In the genomic region with DNA sequence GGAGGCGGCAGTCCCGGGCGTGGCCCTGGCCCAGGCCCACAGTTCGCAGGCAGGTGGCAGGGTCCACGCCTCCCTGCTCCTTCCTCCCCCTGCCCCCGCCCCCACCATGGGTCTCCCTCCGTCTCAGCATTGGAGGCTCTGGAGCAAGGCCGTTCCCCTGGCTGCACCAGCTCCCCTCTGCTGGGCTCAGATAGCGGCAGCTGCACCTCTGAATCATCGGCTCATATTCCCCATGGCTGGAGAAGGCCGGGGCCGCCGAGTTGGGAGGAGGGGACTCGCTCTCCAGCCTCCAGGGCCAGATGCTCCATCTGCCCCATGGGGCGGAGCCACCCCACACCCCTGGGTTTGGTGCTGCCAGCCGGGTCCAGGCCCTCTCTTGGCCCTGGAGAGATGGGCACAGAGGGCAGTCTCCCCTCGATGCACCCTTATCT, we compare ENCODE assay signal across 16 cellular contexts.
DNase-seq lines count a peak whose midpoint lies in the region; ATAC-seq and TF ChIP-seq lines count a peak whose summit lies in the region.
"Had no signal": no experiment of that assay in that cellular context is flagged by ENCODE, and none has a peak within 500 bp of the region (broad histone marks: within the 10 kb centered on the region; RNA-seq: fewer than 3 reads in every experiment).

No MANE protein-coding gene starts in this region.

- no peaks in the 10 kb centered on the region for H3K9me3 ChIP-seq in Panc1 (ENCODE audit: control insufficient read depth, insufficient read depth, low read depth, low read length)
- no peaks in the 10 kb centered on the region for H3K9me3 ChIP-seq in mucosa of descending colon
- no peaks in the 10 kb centered on the region for H3K9me3 ChIP-seq in vagina
- H3K9me3 ChIP-seq: Caco-2 had no signal

- H3K27me3 Mint-ChIP-seq in activated naive CD8-positive, alpha-beta T cell treated with anti-CD3 and anti-CD28 coated beads, Interleukin-2, amount 50 U/mL, for 24 hours: no peaks in the 10 kb centered on the region
- H3K27me3 Mint-ChIP-seq: brain had no signal

- TF ChIP-seq POLR2A in NB4 (IDR thresholded peaks at IDR 0.05; ENCODE audit: extremely low read depth, insufficient read length) (no peak), vagina (IDR thresholded peaks at IDR 0.05) (no peak)

- H3K27ac Mint-ChIP-seq in activated naive CD8-positive, alpha-beta T cell treated with anti-CD3 and anti-CD28 coated beads, Interleukin-2, amount 50 U/mL, for 24 hours: no peak overlapping the region
- H3K27ac Mint-ChIP-seq: nephron progenitor cell; T-helper 2 cell treated with Interferon-gamma antibody and Interleukin-4, amounts not matched to agents 5 μg/mL and 100 μg/mL, for 36 hours had no signal

- H3K27ac ChIP-seq in Panc1 (ENCODE audit: low read length) (no peak overlapping the region), vagina (no peak overlapping the region)

- H3K4me3 ChIP-seq in NB4 (ENCODE audit: low read depth, low read length): no peak overlapping the region
- H3K4me3 ChIP-seq in Panc1 (ENCODE audit: low read depth in 2 of 2, low read length in 2 of 2): no peak overlapping the region
- no peak overlapping the region for H3K4me3 ChIP-seq in mucosa of descending colon
- no peak overlapping the region for H3K4me3 ChIP-seq in vagina

- CTCF ChIA-PET in Panc1 (lab: Charles Lee): interaction anchor here (0.6 kb wide), 1 partner anchor 11 kb away, joined by 3 read pairs; no protein-coding TSS in a partner anchor

- H3K27me3 ChIP-seq in Panc1 (ENCODE audit: control insufficient read depth, insufficient read depth, low read length) (no peaks in the 10 kb centered on the region), vagina (no peaks in the 10 kb centered on the region)

- TF ChIP-seq CTCF in NB4 (IDR thresholded peaks at IDR 0.05; ENCODE audit: low read depth, low read length) (no peak), Panc1 (IDR thresholded peaks at IDR 0.05) (no peak), mucosa of descending colon (IDR thresholded peaks at IDR 0.05) (no peak), vagina (IDR thresholded peaks at IDR 0.05) (no peak)

- peak; percentile 76 for DNase-seq in COLO668 (lab: John Stamatoyannopoulos, UW; ENCODE audit: unreplicated experiment)
- DNase-seq in NB4 (ENCODE audit: low read depth): peak; percentile 51
- no peak for DNase-seq in Panc1 (ENCODE audit: low read depth, low spot score)
- DNase-seq in mucosa of descending colon: no peak
- DNase-seq in vagina (ENCODE audit: extremely low spot score in 2 of 2): no peak
- no peak for DNase-seq in activated naive CD8-positive, alpha-beta T cell treated with anti-CD3 and anti-CD28 coated beads, Interleukin-2, amount 50 U/mL, for 24 hours
- DNase-seq in putamen (ENCODE audit: low spot score): no peak
- DNase-seq: activated naive CD4-positive, alpha-beta T cell treated with anti-CD3 and anti-CD28 coated beads, Interleukin-2, amount 50 U/mL, for 16 hours; Caco-2; GF-D8; HCEC 1CT; NCI-H1930; nephron progenitor cell had no signal

- H3K4me1 Mint-ChIP-seq in activated naive CD8-positive, alpha-beta T cell treated with anti-CD3 and anti-CD28 coated beads, Interleukin-2, amount 50 U/mL, for 24 hours: peaks cover 25% of the 10 kb centered on the region

- H3K36me3 Mint-ChIP-seq in activated naive CD8-positive, alpha-beta T cell treated with anti-CD3 and anti-CD28 coated beads, Interleukin-2, amount 50 U/mL, for 24 hours (ENCODE audit: low read depth): no peaks in the 10 kb centered on the region
- H3K36me3 Mint-ChIP-seq: brain had no signal

- no peak overlapping the region for H3K4me3 Mint-ChIP-seq in activated naive CD8-positive, alpha-beta T cell treated with anti-CD3 and anti-CD28 coated beads, Interleukin-2, amount 50 U/mL, for 24 hours
- H3K4me3 Mint-ChIP-seq: brain; nephron progenitor cell; T-helper 2 cell treated with Interferon-gamma antibody and Interleukin-4, amounts not matched to agents 5 μg/mL and 100 μg/mL, for 36 hours had no signal

- ATAC-seq in Panc1: peak; percentile 8; the same call in 1 of the 2 replicates
- ATAC-seq in mucosa of descending colon: peak; percentile 7
- ATAC-seq in activated naive CD8-positive, alpha-beta T cell treated with anti-CD3 and anti-CD28 coated beads, Interleukin-2, amount 50 U/mL, for 24 hours: no peak
- ATAC-seq in HG02798 (IDR thresholded peaks at IDR 0.05; ENCODE audit: poor library complexity, unreplicated experiment): no peak

- H3K36me3 ChIP-seq in Panc1 (ENCODE audit: control insufficient read depth, insufficient read depth, low read length): no peaks in the 10 kb centered on the region
- H3K36me3 ChIP-seq in mucosa of descending colon (ENCODE audit: low read depth): no peaks in the 10 kb centered on the region
- peaks cover 0 to 9% of the 10 kb centered on the region in 2 donors for H3K36me3 ChIP-seq in vagina

- in situ Hi-C loops in Panc1 (cut with HindIII; ENCODE audit: low pct_unique_long_range_greater_than_20kb, low sequenced_read_pairs): no loop called here

- intact Hi-C loops in Panc1 (cut with micrococcal nuclease; ENCODE audit: unreplicated experiment) (no loop called here), mucosa of descending colon (cut with DNase I, micrococcal nuclease) (no loop called here), vagina (cut with DNase I) (no loop called here)

- POLR2A ChIA-PET in Panc1 (lab: Charles Lee): no interaction called here

- no peaks in the 10 kb centered on the region; the same call in 1 of the 2 replicates for H3K4me1 ChIP-seq in Panc1 (ENCODE audit: control insufficient read depth, insufficient read depth, low read length)
- H3K4me1 ChIP-seq in mucosa of descending colon (ENCODE audit: low read depth): no peaks in the 10 kb centered on the region
- peaks cover 29% of the 10 kb centered on the region for H3K4me1 ChIP-seq in vagina
- H3K4me1 ChIP-seq: Caco-2 had no signal

- BruUV-seq in Panc1 (replicated peaks; lab: Mats Ljungman, UMichigan): no TSS peak

- H3K9me3 Mint-ChIP-seq in activated naive CD8-positive, alpha-beta T cell treated with anti-CD3 and anti-CD28 coated beads, Interleukin-2, amount 50 U/mL, for 24 hours: no peaks in the 10 kb centered on the region
- H3K9me3 Mint-ChIP-seq: brain; nephron progenitor cell; T-helper 2 cell treated with Interferon-gamma antibody and Interleukin-4, amounts not matched to agents 5 μg/mL and 100 μg/mL, for 36 hours had no signal

Comparison
In these comparisons a context has a peak if more than half of its experiments do, and no peak if none do; other contexts are left out.
1. DNase-seq: peak in COLO668 (single experiment) and NB4 (single experiment); none in Panc1 (single experiment), mucosa of descending colon (0 of 3), vagina (0 of 2), activated naive CD8-positive, alpha-beta T cell treated with anti-CD3 and anti-CD28 coated beads, Interleukin-2, amount 50 U/mL, for 24 hours (single experiment) and putamen (single experiment).
2. ATAC-seq: peak in Panc1 (single experiment) and mucosa of descending colon (single experiment); none in activated naive CD8-positive, alpha-beta T cell treated with anti-CD3 and anti-CD28 coated beads, Interleukin-2, amount 50 U/mL, for 24 hours (single experiment) and HG02798 (single experiment).